In genomic region chr4:134122903-134123302, GRCh38 we compare ENCODE assay signal across 34 cellular contexts.
"Had no signal": no experiment of that assay in that cellular context is flagged by ENCODE, and none has a peak within 500 bp of the region (broad histone marks: within the 10 kb centered on the region; RNA-seq: fewer than 3 reads in every experiment).

No MANE protein-coding gene starts in this region.

- H3K36me3 ChIP-seq: adrenal gland, ascending aorta, brain microvascular endothelial cell, breast epithelium, cardiac muscle cell had no signal

- H3K27ac ChIP-seq: adrenal gland, ascending aorta, body of pancreas, brain microvascular endothelial cell, breast epithelium, cardiac muscle cell had no signal

- FAIRE-seq: astrocyte, bronchial epithelial cell had no signal

- H3K27me3 ChIP-seq: adrenal gland, ascending aorta, body of pancreas, brain microvascular endothelial cell, breast epithelium, cardiac muscle cell had no signal

- H3K9me3 ChIP-seq: adrenal gland, ascending aorta, body of pancreas, breast epithelium had no signal

- DNase-seq: activated effector memory CD4-positive, alpha-beta T cell treated with anti-CD3 and anti-CD28 coated beads, Interleukin-2, amount 50 U/mL, for 16 hours; activated effector memory CD4-positive, alpha-beta T cell treated with Interleukin-2 at 50 U/mL for 16 hours; activated gamma-delta T cell; activated gamma-delta T cell treated with Interleukin-2 at 50 U/mL for 16 hours; activated naive CD4-positive, alpha-beta T cell; activated naive CD4-positive, alpha-beta T cell treated with anti-CD3 and anti-CD28 coated beads for 36 hours; activated naive CD4-positive, alpha-beta T cell treated with anti-CD3 and anti-CD28 coated beads, Interleukin-2, amount 10 ng/mL, durations not matched to agents 7 days and 5 days; activated naive CD4-positive, alpha-beta T cell treated with anti-CD3 and anti-CD28 coated beads, Interleukin-2, amount 50 U/mL, for 16 hours; activated naive CD4-positive, alpha-beta T cell treated with Interleukin-2 at 50 U/mL for 16 hours; activated naive CD8-positive, alpha-beta T cell treated with anti-CD3 and anti-CD28 coated beads for 36 hours; activated naive CD8-positive, alpha-beta T cell treated with anti-CD3 and anti-CD28 coated beads, Interleukin-2, amount 10 ng/mL, durations not matched to agents 7 days and 5 days; activated naive CD8-positive, alpha-beta T cell treated with anti-CD3 and anti-CD28 coated beads, Interleukin-2, amount 50 U/mL, for 24 hours; activated T-cell treated with anti-CD3 and anti-CD28 coated beads, Interleukin-2, amount 50 U/mL, for 1 hour; activated T-cell treated with anti-CD3 and anti-CD28 coated beads, Interleukin-2, amount 50 U/mL, for 24 hours; activated T-cell treated with anti-CD3 and anti-CD28 coated beads, Interleukin-2, amount 50 U/mL, for 4 hours; activated T-cell treated with anti-CD3 and anti-CD28 coated beads, Interleukin-2, amount 50 U/mL, for 48 hours; activated T-cell treated with anti-CD3 and anti-CD28 coated beads, Interleukin-2, amount 50 U/mL, for 72 hours; adrenal gland; amniotic stem cell; amygdala; anterior cingulate cortex; aorta; body of pancreas; brain microvascular endothelial cell; caudate nucleus; central memory CD4-positive, alpha-beta T cell; cerebellar nuclear complex had no signal

- ATAC-seq: activated naive CD4-positive, alpha-beta T cell treated with anti-CD3 and anti-CD28 coated beads, Interleukin-2, amount 50 U/mL, for 72 hours; activated naive CD8-positive, alpha-beta T cell treated with anti-CD3 and anti-CD28 coated beads, Interleukin-2, amount 50 U/mL, for 24 hours; activated T-cell treated with anti-CD3 and anti-CD28 coated beads, Interleukin-2, amount 50 U/mL, for 4 hours; activated T-cell treated with anti-CD3 and anti-CD28 coated beads, Interleukin-2, amount 50 U/mL, for 72 hours; activated T-helper 17 cell treated with anti-CD3 and anti-CD28 coated beads, Interleukin-2, amount 50 U/mL, for 72 hours; body of pancreas had no signal

- H3K4me1 ChIP-seq: adrenal gland, ascending aorta, body of pancreas, breast epithelium had no signal

- H3K4me3 ChIP-seq: adrenal gland, ascending aorta, body of pancreas, breast epithelium, cardiac muscle cell had no signal
